17 cellular contexts compared by ENCODE assay signal in genomic region chr6:9783567-9783966, GRCh38.
"Had no signal": no experiment of that assay in that cellular context is flagged by ENCODE, and none has a peak within 500 bp of the region (broad histone marks: within the 10 kb centered on the region; RNA-seq: fewer than 3 reads in every experiment).

No MANE protein-coding gene starts in this region.

- H3K9me3 ChIP-seq: adrenal gland, body of pancreas, upper lobe of right lung had no signal

- H3K4me3 ChIP-seq: adrenal gland, body of pancreas, left ventricle myocardium inferior, upper lobe of right lung had no signal

- DNase-seq: activated CD4-positive, alpha-beta T cell treated with anti-CD3 and anti-CD28 coated beads, Interleukin-2, amount 50 U/mL, for 1 hour; activated naive CD4-positive, alpha-beta T cell treated with anti-CD3 and anti-CD28 coated beads, Interleukin-2, amount 50 U/mL, for 16 hours; adrenal gland; dermis blood vessel endothelial cell; endodermal cell; foreskin fibroblast; head of caudate nucleus; islet precursor cell; left ventricle myocardium inferior; mesendoderm; stimulated activated CD4-positive, alpha-beta T cell treated with anti-CD3 and anti-CD28 coated beads, Interleukin-2, amount 100 ng/mL, for 48 hours; stimulated activated naive CD8-positive, alpha-beta T cell treated with anti-CD3 and anti-CD28 coated beads, Interleukin-15, Interleukin-2, amounts not matched to agents 100 U/mL and 50 U/mL, for 24 hours; T-cell; upper lobe of right lung had no signal

- H3K27me3 ChIP-seq: adrenal gland, body of pancreas, upper lobe of right lung had no signal

- ATAC-seq: body of pancreas; stimulated activated naive CD8-positive, alpha-beta T cell treated with anti-CD3 and anti-CD28 coated beads, Interleukin-15, Interleukin-2, amounts not matched to agents 100 U/mL and 50 U/mL, for 24 hours; T-cell; upper lobe of right lung; WTC11 had no signal

- H3K36me3 Mint-ChIP-seq: T-cell, WTC11 had no signal

- H3K9me3 Mint-ChIP-seq: endodermal cell, WTC11 had no signal

- H3K27ac Mint-ChIP-seq: endodermal cell, T-cell, WTC11 had no signal

- H3K36me3 ChIP-seq: adrenal gland, left ventricle myocardium inferior, upper lobe of right lung had no signal

- H3K27me3 Mint-ChIP-seq: central memory CD8-positive, alpha-beta T cell; T-cell had no signal

- H3K27ac ChIP-seq: adrenal gland, body of pancreas, left ventricle myocardium inferior, upper lobe of right lung had no signal

- H3K4me1 Mint-ChIP-seq: central memory CD8-positive, alpha-beta T cell; endodermal cell; T-cell had no signal

- H3K4me1 ChIP-seq: adrenal gland, body of pancreas, left ventricle myocardium inferior, upper lobe of right lung had no signal

- H3K4me3 Mint-ChIP-seq: central memory CD8-positive, alpha-beta T cell; endodermal cell; T-cell; WTC11 had no signal
